1 cellular context compared by ENCODE assay signal in genomic region chr1:44302557-44302956, GRCh38.
TF ChIP-seq lines count a peak whose summit lies in the region.

No MANE protein-coding gene starts in this region.

TF ChIP-seq in GM12878, 131 proteins besides CTCF, POLR2A, EP300 and RAD21:
- TF ChIP-seq NFXL1 (IDR thresholded peaks at IDR 0.05; ENCODE audit: borderline replicate concordance), result no peak
- no peak for TF ChIP-seq ZBTB4 (CRISPR knock-in tag; IDR thresholded peaks at IDR 0.05)
- TF ChIP-seq, protein P1, sequence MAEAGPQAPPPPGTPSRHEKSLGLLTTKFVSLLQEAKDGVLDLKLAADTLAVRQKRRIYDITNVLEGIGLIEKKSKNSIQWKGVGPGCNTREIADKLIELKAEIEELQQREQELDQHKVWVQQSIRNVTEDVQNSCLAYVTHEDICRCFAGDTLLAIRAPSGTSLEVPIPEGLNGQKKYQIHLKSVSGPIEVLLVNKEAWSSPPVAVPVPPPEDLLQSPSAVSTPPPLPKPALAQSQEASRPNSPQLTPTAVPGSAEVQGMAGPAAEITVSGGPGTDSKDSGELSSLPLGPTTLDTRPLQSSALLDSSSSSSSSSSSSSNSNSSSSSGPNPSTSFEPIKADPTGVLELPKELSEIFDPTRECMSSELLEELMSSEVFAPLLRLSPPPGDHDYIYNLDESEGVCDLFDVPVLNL (IDR thresholded peaks at IDR 0.05; ENCODE audit: low read depth, low read length), result no peak
- TF ChIP-seq SMC3 (IDR thresholded peaks at IDR 0.05; ENCODE audit: borderline replicate concordance, low read length), result no peak
- peak; percentile 11; the same call in 1 of the 2 replicates for TF ChIP-seq PKNOX1 (IDR thresholded peaks at IDR 0.05)
- no peak for TF ChIP-seq SUZ12 (IDR thresholded peaks at IDR 0.05; ENCODE audit: unreplicated experiment)
- peak; percentile 34; the same call in 1 of the 2 replicates for TF ChIP-seq RUNX3 (IDR thresholded peaks at IDR 0.05; ENCODE audit: low read length)
- TF ChIP-seq KLF5 (IDR thresholded peaks at IDR 0.05; ENCODE audit: partially characterized antibody), result no peak
TF ChIP-seq in GM12878: peak in this region for 2.
